In genomic region chr17:72632026-72632684, GRCh38 we compare ENCODE assay signal across 1 cellular context.
TF ChIP-seq lines count a peak whose summit lies in the region.

No MANE protein-coding gene starts in this region.

TF ChIP-seq in HepG2, 621 proteins besides CTCF, POLR2A, EP300 and RAD21 (continued from another document):
- TF ChIP-seq JUNB (CRISPR knock-in tag; IDR thresholded peaks at IDR 0.05; ENCODE audit: borderline replicate concordance) (peak; percentile 39; the same call in 1 of the 2 replicates), PITX1 (CRISPR knock-in tag; IDR thresholded peaks at IDR 0.05) (peak; percentile 90), E2F5 (CRISPR knock-in tag; conservative IDR thresholded peaks at IDR 0.05) (no peak), ISX (CRISPR knock-in tag; conservative IDR thresholded peaks at IDR 0.05) (no peak), MXI1 (IDR thresholded peaks at IDR 0.05; ENCODE audit: borderline replicate concordance, low read depth, low read length) (no peak; the same call in 2 of the 3 replicates), ZNF598 (CRISPR knock-in tag; IDR thresholded peaks at IDR 0.05; ENCODE audit: borderline replicate concordance) (peak; percentile 57; the same call in 1 of the 2 replicates), ZNF558 (CRISPR knock-in tag; IDR thresholded peaks at IDR 0.05; ENCODE audit: borderline replicate concordance) (no peak), RXRA (CRISPR knock-in tag; IDR thresholded peaks at IDR 0.05) (peak; percentile 99), ONECUT2 (CRISPR knock-in tag; IDR thresholded peaks at IDR 0.05) (no peak), TRAFD1 (CRISPR knock-in tag; IDR thresholded peaks at IDR 0.05; ENCODE audit: borderline replicate concordance) (no peak), FOXM1 (CRISPR knock-in tag; IDR thresholded peaks at IDR 0.05) (no peak), DNMT3B (CRISPR knock-in tag; conservative IDR thresholded peaks at IDR 0.05) (no peak), ATM (IDR thresholded peaks at IDR 0.05; ENCODE audit: borderline replicate concordance) (no peak), DDIT3 (CRISPR knock-in tag; IDR thresholded peaks at IDR 0.05) (no peak), NFIC (IDR thresholded peaks at IDR 0.05; ENCODE audit: low read length) (0 out of 2 replicates have a peak, but pooled peaks have one; percentile 54), ZNF138 (CRISPR knock-in tag; IDR thresholded peaks at IDR 0.05; ENCODE audit: low read depth) (no peak), POLR2AphosphoS2 (IDR thresholded peaks at IDR 0.05; ENCODE audit: low read depth, low read length) (no peak), ZNF383 (CRISPR knock-in tag; IDR thresholded peaks at IDR 0.05; ENCODE audit: borderline replicate concordance) (no peak), ZNF674 (CRISPR knock-in tag; IDR thresholded peaks at IDR 0.05; ENCODE audit: low read depth) (no peak), MTERF4 (CRISPR knock-in tag; IDR thresholded peaks at IDR 0.05) (peak; percentile 95), MLLT10 (CRISPR knock-in tag; IDR thresholded peaks at IDR 0.05) (no peak)
- TF ChIP-seq, protein P1, sequence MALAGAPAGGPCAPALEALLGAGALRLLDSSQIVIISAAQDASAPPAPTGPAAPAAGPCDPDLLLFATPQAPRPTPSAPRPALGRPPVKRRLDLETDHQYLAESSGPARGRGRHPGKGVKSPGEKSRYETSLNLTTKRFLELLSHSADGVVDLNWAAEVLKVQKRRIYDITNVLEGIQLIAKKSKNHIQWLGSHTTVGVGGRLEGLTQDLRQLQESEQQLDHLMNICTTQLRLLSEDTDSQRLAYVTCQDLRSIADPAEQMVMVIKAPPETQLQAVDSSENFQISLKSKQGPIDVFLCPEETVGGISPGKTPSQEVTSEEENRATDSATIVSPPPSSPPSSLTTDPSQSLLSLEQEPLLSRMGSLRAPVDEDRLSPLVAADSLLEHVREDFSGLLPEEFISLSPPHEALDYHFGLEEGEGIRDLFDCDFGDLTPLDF (CRISPR knock-in tag; IDR thresholded peaks at IDR 0.05): no peak
- TF ChIP-seq, protein P2, sequence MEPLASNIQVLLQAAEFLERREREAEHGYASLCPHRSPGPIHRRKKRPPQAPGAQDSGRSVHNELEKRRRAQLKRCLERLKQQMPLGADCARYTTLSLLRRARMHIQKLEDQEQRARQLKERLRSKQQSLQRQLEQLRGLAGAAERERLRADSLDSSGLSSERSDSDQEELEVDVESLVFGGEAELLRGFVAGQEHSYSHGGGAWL (CRISPR knock-in tag; IDR thresholded peaks at IDR 0.05): peak; percentile 72
- TF ChIP-seq, protein P3, sequence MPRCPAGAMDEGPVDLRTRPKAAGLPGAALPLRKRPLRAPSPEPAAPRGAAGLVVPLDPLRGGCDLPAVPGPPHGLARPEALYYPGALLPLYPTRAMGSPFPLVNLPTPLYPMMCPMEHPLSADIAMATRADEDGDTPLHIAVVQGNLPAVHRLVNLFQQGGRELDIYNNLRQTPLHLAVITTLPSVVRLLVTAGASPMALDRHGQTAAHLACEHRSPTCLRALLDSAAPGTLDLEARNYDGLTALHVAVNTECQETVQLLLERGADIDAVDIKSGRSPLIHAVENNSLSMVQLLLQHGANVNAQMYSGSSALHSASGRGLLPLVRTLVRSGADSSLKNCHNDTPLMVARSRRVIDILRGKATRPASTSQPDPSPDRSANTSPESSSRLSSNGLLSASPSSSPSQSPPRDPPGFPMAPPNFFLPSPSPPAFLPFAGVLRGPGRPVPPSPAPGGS (CRISPR knock-in tag; IDR thresholded peaks at IDR 0.05): peak; percentile 89
